ENCODE assay signal across 31 cellular contexts in the genomic region with DNA sequence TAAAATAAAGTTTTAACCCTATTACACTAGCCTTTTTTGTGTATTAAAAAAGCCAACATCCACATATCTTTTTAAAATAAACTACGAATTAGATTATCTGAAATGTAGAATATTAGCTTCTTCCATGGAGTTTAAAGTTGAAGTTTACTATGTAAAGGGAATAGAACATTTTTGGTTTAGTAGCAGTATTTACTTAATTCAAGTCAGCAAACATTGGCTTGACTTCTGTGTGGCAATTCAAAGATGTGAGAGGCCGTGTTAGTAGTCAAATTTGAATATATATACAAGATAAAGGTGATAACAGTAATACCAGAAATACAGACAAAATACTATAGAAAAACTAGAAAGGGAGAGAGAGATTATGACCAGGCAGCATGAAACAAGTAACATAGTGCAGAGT.
"Had no signal": no experiment of that assay in that cellular context is flagged by ENCODE, and none has a peak within 500 bp of the region (broad histone marks: within the 10 kb centered on the region; RNA-seq: fewer than 3 reads in every experiment).

No MANE protein-coding gene starts in this region.

- H3K4me2 ChIP-seq: hepatocyte had no signal

- H3K4me3 Mint-ChIP-seq: mesothelial cell of epicardium; naive B cell; natural killer cell treated with Interleukin-12 subunit alpha and Interleukin-12 subunit beta and Interleukin-15 and Interleukin-18, amount 100 ng/mL, for 72 hours; neural crest cell; stimulated activated naive B cell treated with anti-CD40 and anti-IgM and Interleukin-4, amounts not matched to agents 10 μg/mL and 1 μg/mL and 100 μg/mL, for 72 hours; stimulated activated naive CD8-positive, alpha-beta T cell treated with anti-CD3 and anti-CD28 coated beads, Interleukin-15, Interleukin-2, amounts not matched to agents 100 ng/mL and 50 ng/mL, for 24 hours had no signal

- H3K9me3 ChIP-seq: esophagus muscularis mucosa, gastroesophageal sphincter, heart left ventricle, left ventricle myocardium inferior, lower lobe of right lung, mucosa of descending colon, neutrophil, thoracic aorta, tibial nerve, upper lobe of left lung had no signal

- H3K27ac ChIP-seq: coronary artery, esophagus muscularis mucosa, foreskin keratinocyte, heart left ventricle, hepatocyte, left ventricle myocardium inferior, lower lobe of right lung, neutrophil, parathyroid adenoma, thoracic aorta, tibial nerve, upper lobe of left lung had no signal

- H3K4me1 Mint-ChIP-seq: mesothelial cell of epicardium, neural crest cell had no signal

- H3K27ac Mint-ChIP-seq: mesothelial cell of epicardium; natural killer cell treated with Interleukin-12 subunit alpha and Interleukin-12 subunit beta and Interleukin-15 and Interleukin-18, amount 100 ng/mL, for 72 hours; progenitor cell of endocrine pancreas; stimulated activated naive B cell treated with anti-CD40 and anti-IgM and Interleukin-4, amounts not matched to agents 10 μg/mL and 1 μg/mL and 100 μg/mL, for 72 hours; stimulated activated naive CD8-positive, alpha-beta T cell treated with anti-CD3 and anti-CD28 coated beads, Interleukin-15, Interleukin-2, amounts not matched to agents 100 ng/mL and 50 ng/mL, for 24 hours had no signal

- H3K79me2 ChIP-seq: hepatocyte, parathyroid adenoma had no signal

- DNase-seq: dermis blood vessel endothelial cell; effector memory CD4-positive, alpha-beta T cell; foreskin keratinocyte; heart left ventricle; left cardiac atrium; left ventricle myocardium inferior; lower lobe of right lung; mesenchymal stem cell; mucosa of descending colon; naive B cell; stimulated activated CD4-positive, alpha-beta T cell treated with anti-CD3 and anti-CD28 coated beads, Interleukin-2, amount 100 ng/mL, for 24 hours; stimulated activated CD4-positive, alpha-beta T cell treated with anti-CD3 and anti-CD28 coated beads, Interleukin-4, amount 100 ng/mL, for 4 hours; stimulated activated naive B cell treated with anti-CD40 and anti-IgM and Interleukin-4, amounts not matched to agents 10 μg/mL and 1 μg/mL and 100 μg/mL, for 72 hours; upper lobe of left lung had no signal

- FAIRE-seq: endothelial cell of umbilical vein, islet of Langerhans, urothelium cell line had no signal

- H3K9me3 Mint-ChIP-seq: naive B cell; natural killer cell treated with Interleukin-12 subunit alpha and Interleukin-12 subunit beta and Interleukin-15 and Interleukin-18, amount 100 ng/mL, for 72 hours; neural crest cell; stimulated activated naive B cell treated with anti-CD40 and anti-IgM and Interleukin-4, amounts not matched to agents 10 μg/mL and 1 μg/mL and 100 μg/mL, for 72 hours; stimulated activated naive CD8-positive, alpha-beta T cell treated with anti-CD3 and anti-CD28 coated beads, Interleukin-15, Interleukin-2, amounts not matched to agents 100 ng/mL and 50 ng/mL, for 24 hours had no signal

- H3K27me3 ChIP-seq: esophagus muscularis mucosa, foreskin keratinocyte, gastroesophageal sphincter, hepatocyte, neutrophil, upper lobe of left lung had no signal

- H3K4me1 ChIP-seq: foreskin keratinocyte, heart left ventricle, left ventricle myocardium inferior, lower lobe of right lung, parathyroid adenoma, tibial nerve, upper lobe of left lung had no signal

- ATAC-seq: foreskin keratinocyte; gastroesophageal sphincter; heart left ventricle; left cardiac atrium; lower lobe of right lung; mucosa of descending colon; natural killer cell treated with Interleukin-12 subunit alpha and Interleukin-12 subunit beta and Interleukin-15 and Interleukin-18, amount 100 ng/mL, for 72 hours; sciatic nerve; stimulated activated naive B cell treated with anti-CD40 and anti-IgM and Interleukin-4, amounts not matched to agents 10 μg/mL and 1 μg/mL and 100 μg/mL, for 72 hours had no signal

- H2AFZ ChIP-seq: hepatocyte, parathyroid adenoma had no signal

- H3K4me3 ChIP-seq: coronary artery, esophagus muscularis mucosa, gastroesophageal sphincter, heart left ventricle, hepatocyte, left ventricle myocardium inferior, lower lobe of right lung, mucosa of descending colon, thoracic aorta, tibial nerve, upper lobe of left lung had no signal

- H3K9ac ChIP-seq: parathyroid adenoma had no signal

- H3K27me3 Mint-ChIP-seq: naive B cell; progenitor cell of endocrine pancreas; stimulated activated naive B cell treated with anti-CD40 and anti-IgM and Interleukin-4, amounts not matched to agents 10 μg/mL and 1 μg/mL and 100 μg/mL, for 72 hours; stimulated activated naive CD8-positive, alpha-beta T cell treated with anti-CD3 and anti-CD28 coated beads, Interleukin-15, Interleukin-2, amounts not matched to agents 100 ng/mL and 50 ng/mL, for 24 hours had no signal
